Comparison of ENCODE assay signal across 7 cellular contexts in the genomic region with DNA sequence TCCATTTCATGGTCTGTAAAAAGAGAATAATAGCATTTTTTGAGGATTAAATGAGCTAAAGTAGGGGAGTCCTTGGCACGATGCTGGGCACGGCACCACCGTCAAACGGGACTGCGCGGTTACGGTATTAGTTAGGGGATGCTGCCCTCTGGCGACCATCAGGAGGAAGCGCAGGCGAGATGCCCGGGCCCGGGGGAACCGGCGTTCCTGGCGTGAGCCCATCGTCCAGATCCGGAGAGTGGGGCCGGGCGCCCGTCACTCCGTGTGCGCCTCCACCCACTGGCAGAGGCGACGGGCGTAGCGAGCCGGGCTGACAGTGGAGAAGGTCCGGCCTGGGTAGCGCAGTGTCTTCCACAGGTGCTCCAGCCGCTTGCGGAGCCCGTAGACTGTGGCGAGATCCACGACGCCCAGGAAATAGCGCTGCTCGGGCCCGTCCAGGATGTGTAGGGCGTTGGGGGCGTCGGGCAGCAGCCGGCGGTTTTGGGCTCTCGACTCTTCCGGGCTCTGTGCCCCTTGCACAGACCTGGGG. TPM values are rescaled to one million over a fixed set of nuclear protein-coding genes. Genes with fewer than 3 reads are reported as not detected.
DNase-seq lines count a peak whose midpoint lies in the region; TF ChIP-seq lines count a peak whose summit lies in the region.

No MANE protein-coding gene starts in this region.

- peaks cover 18% of the 10 kb centered on the region for H3K27me3 Mint-ChIP-seq in activated CD4-positive, alpha-beta T cell treated with anti-CD3 and anti-CD28 coated beads, Interleukin-2, amount 10 ng/mL, durations not matched to agents 24 days and 14 days
- H3K27me3 Mint-ChIP-seq in dendritic cell treated with granulocyte-macrophage colony-stimulating factor and Interleukin-4, amounts not matched to agents 40 ng/mL and 50 ng/mL, for 4 days = peaks cover 48% of the 10 kb centered on the region

- H3K23ac ChIP-seq in mesenchymal stem cell (ENCODE audit: low read length in 2 of 2) = no peak overlapping the region

- H2BK15ac ChIP-seq in mesenchymal stem cell (ENCODE audit: low read depth, poor library complexity, severe bottlenecking) = no peak overlapping the region

- H3K9me3 ChIP-seq in mesenchymal stem cell (ENCODE audit: control insufficient read depth, low read length) = no peaks in the 10 kb centered on the region

- H3K79me1 ChIP-seq in mesenchymal stem cell (replicated peaks; ENCODE audit: low read length, poor library complexity, severe bottlenecking) = peaks cover under 1% of the 10 kb centered on the region

- H3K14ac ChIP-seq in mesenchymal stem cell (ENCODE audit: low read length in 2 of 2) = no peak overlapping the region

- peak; percentile 66 for DNase-seq in NAMALWA (ENCODE audit: low spot score)
- peak; percentile 95 for DNase-seq in activated CD4-positive, alpha-beta T cell treated with anti-CD3 and anti-CD28 coated beads, Interleukin-2, amount 10 ng/mL, durations not matched to agents 24 days and 14 days
- DNase-seq in mesenchymal stem cell = peak; percentile 58
- peak; percentile 92 for DNase-seq in stimulated activated CD8-positive, alpha-beta memory T cell treated with anti-CD3 and anti-CD28 coated beads, Interleukin-4, amount 100 ng/mL, for 48 hours
- DNase-seq in amniotic stem cell (lab: John Stamatoyannopoulos, UW) = no peak

- TF ChIP-seq CTCF in GM12874 (IDR thresholded peaks at IDR 0.05; ENCODE audit: insufficient read depth, low read depth, low read length) = peak; percentile 95

- no peaks in the 10 kb centered on the region for H3K36me3 Mint-ChIP-seq in activated CD4-positive, alpha-beta T cell treated with anti-CD3 and anti-CD28 coated beads, Interleukin-2, amount 10 ng/mL, durations not matched to agents 24 days and 14 days (ENCODE audit: low read depth)
- peaks cover 2% of the 10 kb centered on the region for H3K36me3 Mint-ChIP-seq in dendritic cell treated with granulocyte-macrophage colony-stimulating factor and Interleukin-4, amounts not matched to agents 40 ng/mL and 50 ng/mL, for 4 days (ENCODE audit: low read depth)

- no peak overlapping the region for H2AFZ ChIP-seq in mesenchymal stem cell (ENCODE audit: low read depth, low read length)

- no peak overlapping the region for H4K91ac ChIP-seq in mesenchymal stem cell (ENCODE audit: low read length)

- peaks cover 2 to 4% of the 10 kb centered on the region in 2 experiments for H3K36me3 ChIP-seq in mesenchymal stem cell (ENCODE audit: control insufficient read depth in 1 of 2, insufficient read depth in 2 of 2, low read depth in 1 of 2, low read length in 2 of 2)

- no peak overlapping the region for H3K27ac Mint-ChIP-seq in activated CD4-positive, alpha-beta T cell treated with anti-CD3 and anti-CD28 coated beads, Interleukin-2, amount 10 ng/mL, durations not matched to agents 24 days and 14 days
- H3K27ac Mint-ChIP-seq in dendritic cell treated with granulocyte-macrophage colony-stimulating factor and Interleukin-4, amounts not matched to agents 40 ng/mL and 50 ng/mL, for 4 days = peak overlapping the region; percentile 60

- no peak overlapping the region for H3K27ac ChIP-seq in mesenchymal stem cell (ENCODE audit: low read length, poor library complexity, severe bottlenecking)

- H3K9ac ChIP-seq in mesenchymal stem cell (ENCODE audit: low read length) = peak overlapping the region; percentile 71

- peak overlapping the region; percentile 11 for H2BK120ac ChIP-seq in mesenchymal stem cell (ENCODE audit: low read depth, low read length)

- intact Hi-C loops in activated CD4-positive, alpha-beta T cell treated with anti-CD3 and anti-CD28 coated beads, Interleukin-2, amount 10 ng/mL, durations not matched to agents 24 days and 14 days (cut with micrococcal nuclease) = loop anchor here (1.0 to 5.0 kb wide), 3 partner anchors 54 to 331 kb away; partner anchors contain the start of gene TOR2A
- intact Hi-C loops in dendritic cell treated with granulocyte-macrophage colony-stimulating factor and Interleukin-4, amounts not matched to agents 40 ng/mL and 50 ng/mL, for 4 days (cut with micrococcal nuclease) = no loop called here

- H3K4me2 ChIP-seq in mesenchymal stem cell (ENCODE audit: low read length, poor library complexity, severe bottlenecking) = peak overlapping the region; percentile 48

- H3K18ac ChIP-seq in mesenchymal stem cell (ENCODE audit: low read depth in 1 of 2, low read length in 2 of 2) = no peak overlapping the region

- H3K27me3 ChIP-seq in mesenchymal stem cell (ENCODE audit: control insufficient read depth in 1 of 2, insufficient read depth in 1 of 2, low read length in 2 of 2) = peaks cover 0 to 4% of the 10 kb centered on the region in 2 experiments

- no peak overlapping the region for H3K4ac ChIP-seq in mesenchymal stem cell (ENCODE audit: low read depth in 1 of 2, low read length in 2 of 2)

- H2AK5ac ChIP-seq in mesenchymal stem cell (ENCODE audit: low read length, severe bottlenecking) = no peak overlapping the region

- H2BK12ac ChIP-seq in mesenchymal stem cell (ENCODE audit: low read length in 2 of 2) = peak overlapping the region in 1 of 2 experiments; percentile 23

- H3K4me1 Mint-ChIP-seq in activated CD4-positive, alpha-beta T cell treated with anti-CD3 and anti-CD28 coated beads, Interleukin-2, amount 10 ng/mL, durations not matched to agents 24 days and 14 days = peaks cover 25% of the 10 kb centered on the region
- peaks cover 57% of the 10 kb centered on the region for H3K4me1 Mint-ChIP-seq in dendritic cell treated with granulocyte-macrophage colony-stimulating factor and Interleukin-4, amounts not matched to agents 40 ng/mL and 50 ng/mL, for 4 days (ENCODE audit: low read depth)

- peaks cover 30% of the 10 kb centered on the region for H3K4me1 ChIP-seq in mesenchymal stem cell (ENCODE audit: control insufficient read depth, insufficient read depth, low read depth, low read length)

- 16% methylated on average over 45 of the region's 45 CpGs for WGBS in mesenchymal stem cell

- H3K4me3 Mint-ChIP-seq in activated CD4-positive, alpha-beta T cell treated with anti-CD3 and anti-CD28 coated beads, Interleukin-2, amount 10 ng/mL, durations not matched to agents 24 days and 14 days = peak overlapping the region; percentile 73
- peak overlapping the region; percentile 62 for H3K4me3 Mint-ChIP-seq in dendritic cell treated with granulocyte-macrophage colony-stimulating factor and Interleukin-4, amounts not matched to agents 40 ng/mL and 50 ng/mL, for 4 days

- no peak overlapping the region for H2BK5ac ChIP-seq in mesenchymal stem cell (ENCODE audit: low read depth, low read length, poor library complexity, severe bottlenecking)

- no peaks in the 10 kb centered on the region for H3K9me3 Mint-ChIP-seq in activated CD4-positive, alpha-beta T cell treated with anti-CD3 and anti-CD28 coated beads, Interleukin-2, amount 10 ng/mL, durations not matched to agents 24 days and 14 days
- no peaks in the 10 kb centered on the region for H3K9me3 Mint-ChIP-seq in dendritic cell treated with granulocyte-macrophage colony-stimulating factor and Interleukin-4, amounts not matched to agents 40 ng/mL and 50 ng/mL, for 4 days

- H3K4me3 ChIP-seq in mesenchymal stem cell (ENCODE audit: insufficient read depth in 1 of 2, low read depth in 1 of 2, low read length in 2 of 2) = peak overlapping the region in 1 of 2 experiments; percentile 58

- peak overlapping the region; percentile 69 for H4K8ac ChIP-seq in mesenchymal stem cell (ENCODE audit: low read length)

RNA-seq across cellular contexts. Expression of gene ST6GALNAC4, which starts 4.8 kb away (rescaled TPM):
- total RNA-seq in activated CD4-positive, alpha-beta T cell treated with anti-CD3 and anti-CD28 coated beads, Interleukin-2, amount 10 ng/mL, durations not matched to agents 24 days and 14 days = 28.0 and 28.3 TPM in 2 replicates
- polyA plus RNA-seq in mesenchymal stem cell (2013, experiment 1 of 2) = 32.1 TPM
- polyA plus RNA-seq in mesenchymal stem cell (2013, experiment 2 of 2) = 29.4 TPM

RNA-seq across cellular contexts. Expression of gene PIP5KL1, which starts 8.9 kb away (rescaled TPM):
- 0.89 and 0.90 TPM in 2 replicates for total RNA-seq in activated CD4-positive, alpha-beta T cell treated with anti-CD3 and anti-CD28 coated beads, Interleukin-2, amount 10 ng/mL, durations not matched to agents 24 days and 14 days
- polyA plus RNA-seq in mesenchymal stem cell (2013, experiment 1 of 2) = 2.0 TPM
- polyA plus RNA-seq in mesenchymal stem cell (2013, experiment 2 of 2) = 1.8 TPM

RNA-seq across cellular contexts. Expression of gene DPM2, which starts 16.0 kb away (rescaled TPM):
- total RNA-seq in activated CD4-positive, alpha-beta T cell treated with anti-CD3 and anti-CD28 coated beads, Interleukin-2, amount 10 ng/mL, durations not matched to agents 24 days and 14 days = 62.7 and 65.1 TPM in 2 replicates
- polyA plus RNA-seq in mesenchymal stem cell (2013, experiment 1 of 2) = 29.7 TPM
- polyA plus RNA-seq in mesenchymal stem cell (2013, experiment 2 of 2) = 30.1 TPM

RNA-seq across cellular contexts. Expression of gene ST6GALNAC6, which starts 22.3 kb away (rescaled TPM):
- total RNA-seq in activated CD4-positive, alpha-beta T cell treated with anti-CD3 and anti-CD28 coated beads, Interleukin-2, amount 10 ng/mL, durations not matched to agents 24 days and 14 days = 53.3 and 61.2 TPM in 2 replicates
- polyA plus RNA-seq in mesenchymal stem cell (2013, experiment 1 of 2) = 45.2 TPM
- 45.9 TPM for polyA plus RNA-seq in mesenchymal stem cell (2013, experiment 2 of 2)

RNA-seq across cellular contexts. Expression of gene AK1, which starts 44.2 kb away (rescaled TPM):
- 18.0 and 19.9 TPM in 2 replicates for total RNA-seq in activated CD4-positive, alpha-beta T cell treated with anti-CD3 and anti-CD28 coated beads, Interleukin-2, amount 10 ng/mL, durations not matched to agents 24 days and 14 days
- polyA plus RNA-seq in mesenchymal stem cell (2013, experiment 1 of 2) = 127 TPM
- 132 TPM for polyA plus RNA-seq in mesenchymal stem cell (2013, experiment 2 of 2)
